Comparison of ENCODE assay signal across 1 cellular context in genomic region chr18:80033181-80034067, GRCh38.
TF ChIP-seq lines count a peak whose summit lies in the region.

No MANE protein-coding gene starts in this region.

TF ChIP-seq in GM12878, 131 proteins besides CTCF, POLR2A, EP300 and RAD21 (continued from another document and continues in another):
- peak; percentile 55; the same call in 1 of the 2 replicates for TF ChIP-seq POLR2AphosphoS5 (IDR thresholded peaks at IDR 0.05; ENCODE audit: low read length)
- TF ChIP-seq PAX5 (IDR thresholded peaks at IDR 0.05; ENCODE audit: borderline replicate concordance, low read depth, low read length) = peak; percentile 72; the same call in 1 of the 2 replicates
- no peak for TF ChIP-seq NR2C2 (IDR thresholded peaks at IDR 0.05; ENCODE audit: borderline replicate concordance, control insufficient read depth, insufficient read length, low read depth)
- TF ChIP-seq CHD1 (IDR thresholded peaks at IDR 0.05; ENCODE audit: low read depth, low read length) = no peak
- TF ChIP-seq CREB1 (IDR thresholded peaks at IDR 0.05; ENCODE audit: low read depth) = no peak
- TF ChIP-seq CUX1 (IDR thresholded peaks at IDR 0.05; ENCODE audit: insufficient replicate concordance, low read depth, low read length) = no peak
- TF ChIP-seq, protein P1, sequence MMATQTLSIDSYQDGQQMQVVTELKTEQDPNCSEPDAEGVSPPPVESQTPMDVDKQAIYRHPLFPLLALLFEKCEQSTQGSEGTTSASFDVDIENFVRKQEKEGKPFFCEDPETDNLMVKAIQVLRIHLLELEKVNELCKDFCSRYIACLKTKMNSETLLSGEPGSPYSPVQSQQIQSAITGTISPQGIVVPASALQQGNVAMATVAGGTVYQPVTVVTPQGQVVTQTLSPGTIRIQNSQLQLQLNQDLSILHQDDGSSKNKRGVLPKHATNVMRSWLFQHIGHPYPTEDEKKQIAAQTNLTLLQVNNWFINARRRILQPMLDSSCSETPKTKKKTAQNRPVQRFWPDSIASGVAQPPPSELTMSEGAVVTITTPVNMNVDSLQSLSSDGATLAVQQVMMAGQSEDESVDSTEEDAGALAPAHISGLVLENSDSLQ (IDR thresholded peaks at IDR 0.05) = peak; percentile 88
- no peak for TF ChIP-seq TAF1 (IDR thresholded peaks at IDR 0.05; ENCODE audit: borderline replicate concordance, low read depth, low read length)
- no peak for TF ChIP-seq NRF1 (conservative IDR thresholded peaks at IDR 0.05; ENCODE audit: low read depth, low read length)
- TF ChIP-seq MTA2 (IDR thresholded peaks at IDR 0.05; ENCODE audit: low read depth) = peak; percentile 34; the same call in 1 of the 2 replicates
- TF ChIP-seq SMC3 (IDR thresholded peaks at IDR 0.05; ENCODE audit: borderline replicate concordance, low read length) = no peak
- TF ChIP-seq MTA3 (IDR thresholded peaks at IDR 0.05; ENCODE audit: borderline replicate concordance, low read length) = no peak
- no peak for TF ChIP-seq RELB (IDR thresholded peaks at IDR 0.05; ENCODE audit: low read depth)
- no peak for TF ChIP-seq ZNF274 (IDR thresholded peaks at IDR 0.05; ENCODE audit: insufficient read depth, insufficient read length)
- no peak for TF ChIP-seq POU2F2 (IDR thresholded peaks at IDR 0.05; ENCODE audit: borderline replicate concordance, low read depth, low read length)
- no peak for TF ChIP-seq SREBF1 (IDR thresholded peaks at IDR 0.05; ENCODE audit: low read length)
- TF ChIP-seq ZNF217 (IDR thresholded peaks at IDR 0.05) = no peak
- no peak for TF ChIP-seq POLR2AphosphoS2 (IDR thresholded peaks at IDR 0.05; ENCODE audit: low read depth, low read length)
- TF ChIP-seq TARDBP (IDR thresholded peaks at IDR 0.05; ENCODE audit: borderline replicate concordance) = peak; percentile 52; the same call in 1 of the 2 replicates
- peak; percentile 26 for TF ChIP-seq RELA (IDR thresholded peaks at IDR 0.05; ENCODE audit: borderline replicate concordance, partially characterized antibody)
- no peak for TF ChIP-seq SREBF2 (IDR thresholded peaks at IDR 0.05; ENCODE audit: low read length)
- TF ChIP-seq TCF12 (IDR thresholded peaks at IDR 0.05; ENCODE audit: low read depth, low read length) = peak; percentile 1; the same call in 1 of the 2 replicates
- TF ChIP-seq DPF2 (IDR thresholded peaks at IDR 0.05) = peak; percentile 78; the same call in 1 of the 2 replicates
- no peak for TF ChIP-seq CHD4 (IDR thresholded peaks at IDR 0.05)
- TF ChIP-seq STAT1 (conservative IDR thresholded peaks at IDR 0.05) = no peak
- no peak for TF ChIP-seq SMAD1 (IDR thresholded peaks at IDR 0.05; ENCODE audit: low read depth, partially characterized antibody)
- no peak for TF ChIP-seq NFXL1 (IDR thresholded peaks at IDR 0.05; ENCODE audit: borderline replicate concordance)
- TF ChIP-seq FOS (IDR thresholded peaks at IDR 0.05; ENCODE audit: borderline replicate concordance, extremely low read depth, insufficient read length) = no peak
- TF ChIP-seq, protein P2, sequence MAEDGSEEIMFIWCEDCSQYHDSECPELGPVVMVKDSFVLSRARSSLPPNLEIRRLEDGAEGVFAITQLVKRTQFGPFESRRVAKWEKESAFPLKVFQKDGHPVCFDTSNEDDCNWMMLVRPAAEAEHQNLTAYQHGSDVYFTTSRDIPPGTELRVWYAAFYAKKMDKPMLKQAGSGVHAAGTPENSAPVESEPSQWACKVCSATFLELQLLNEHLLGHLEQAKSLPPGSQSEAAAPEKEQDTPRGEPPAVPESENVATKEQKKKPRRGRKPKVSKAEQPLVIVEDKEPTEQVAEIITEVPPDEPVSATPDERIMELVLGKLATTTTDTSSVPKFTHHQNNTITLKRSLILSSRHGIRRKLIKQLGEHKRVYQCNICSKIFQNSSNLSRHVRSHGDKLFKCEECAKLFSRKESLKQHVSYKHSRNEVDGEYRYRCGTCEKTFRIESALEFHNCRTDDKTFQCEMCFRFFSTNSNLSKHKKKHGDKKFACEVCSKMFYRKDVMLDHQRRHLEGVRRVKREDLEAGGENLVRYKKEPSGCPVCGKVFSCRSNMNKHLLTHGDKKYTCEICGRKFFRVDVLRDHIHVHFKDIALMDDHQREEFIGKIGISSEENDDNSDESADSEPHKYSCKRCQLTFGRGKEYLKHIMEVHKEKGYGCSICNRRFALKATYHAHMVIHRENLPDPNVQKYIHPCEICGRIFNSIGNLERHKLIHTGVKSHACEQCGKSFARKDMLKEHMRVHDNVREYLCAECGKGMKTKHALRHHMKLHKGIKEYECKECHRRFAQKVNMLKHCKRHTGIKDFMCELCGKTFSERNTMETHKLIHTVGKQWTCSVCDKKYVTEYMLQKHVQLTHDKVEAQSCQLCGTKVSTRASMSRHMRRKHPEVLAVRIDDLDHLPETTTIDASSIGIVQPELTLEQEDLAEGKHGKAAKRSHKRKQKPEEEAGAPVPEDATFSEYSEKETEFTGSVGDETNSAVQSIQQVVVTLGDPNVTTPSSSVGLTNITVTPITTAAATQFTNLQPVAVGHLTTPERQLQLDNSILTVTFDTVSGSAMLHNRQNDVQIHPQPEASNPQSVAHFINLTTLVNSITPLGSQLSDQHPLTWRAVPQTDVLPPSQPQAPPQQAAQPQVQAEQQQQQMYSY (CRISPR knock-in tag; IDR thresholded peaks at IDR 0.05) = no peak
- peak; percentile 54; the same call in 1 of the 2 replicates for TF ChIP-seq EED (IDR thresholded peaks at IDR 0.05; ENCODE audit: low read depth)
- TF ChIP-seq USF2 (IDR thresholded peaks at IDR 0.05; ENCODE audit: borderline replicate concordance, low read depth, low read length) = no peak
- TF ChIP-seq NR2C1 (IDR thresholded peaks at IDR 0.05) = no peak
- TF ChIP-seq GABPA (IDR thresholded peaks at IDR 0.05; ENCODE audit: low read depth) = no peak
- peak in 1 of 2 experiments; percentile 82; a peak in 2 of 3 replicates for TF ChIP-seq EGR1 (IDR thresholded peaks at IDR 0.05; ENCODE audit: borderline replicate concordance in 1 of 2, low read depth in 2 of 2, low read length in 2 of 2)
- peak; percentile 71; the same call in 1 of the 2 replicates for TF ChIP-seq BACH1 (IDR thresholded peaks at IDR 0.05; ENCODE audit: borderline replicate concordance)
- no peak for TF ChIP-seq HSF1 (IDR thresholded peaks at IDR 0.05; ENCODE audit: low read depth, low read length)
- TF ChIP-seq JUND (IDR thresholded peaks at IDR 0.05; ENCODE audit: low read depth, low read length) = 0 out of 2 replicates have a peak, but pooled peaks have one; percentile 19
- 0 out of 2 replicates have a peak, but pooled peaks have one; percentile 23 for TF ChIP-seq CBFB (IDR thresholded peaks at IDR 0.05; ENCODE audit: low read depth)
- no peak for TF ChIP-seq TBL1XR1 (IDR thresholded peaks at IDR 0.05; ENCODE audit: low read depth, low read length)
- TF ChIP-seq, protein P3, sequence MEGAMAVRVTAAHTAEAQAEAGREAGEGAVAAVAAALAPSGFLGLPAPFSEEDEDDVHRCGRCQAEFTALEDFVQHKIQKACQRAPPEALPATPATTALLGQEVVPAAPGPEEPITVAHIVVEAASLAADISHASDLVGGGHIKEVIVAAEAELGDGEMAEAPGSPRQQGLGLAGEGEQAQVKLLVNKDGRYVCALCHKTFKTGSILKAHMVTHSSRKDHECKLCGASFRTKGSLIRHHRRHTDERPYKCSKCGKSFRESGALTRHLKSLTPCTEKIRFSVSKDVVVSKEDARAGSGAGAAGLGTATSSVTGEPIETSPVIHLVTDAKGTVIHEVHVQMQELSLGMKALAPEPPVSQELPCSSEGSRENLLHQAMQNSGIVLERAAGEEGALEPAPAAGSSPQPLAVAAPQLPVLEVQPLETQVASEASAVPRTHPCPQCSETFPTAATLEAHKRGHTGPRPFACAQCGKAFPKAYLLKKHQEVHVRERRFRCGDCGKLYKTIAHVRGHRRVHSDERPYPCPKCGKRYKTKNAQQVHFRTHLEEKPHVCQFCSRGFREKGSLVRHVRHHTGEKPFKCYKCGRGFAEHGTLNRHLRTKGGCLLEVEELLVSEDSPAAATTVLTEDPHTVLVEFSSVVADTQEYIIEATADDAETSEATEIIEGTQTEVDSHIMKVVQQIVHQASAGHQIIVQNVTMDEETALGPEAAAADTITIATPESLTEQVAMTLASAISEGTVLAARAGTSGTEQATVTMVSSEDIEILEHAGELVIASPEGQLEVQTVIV (IDR thresholded peaks at IDR 0.05; ENCODE audit: borderline replicate concordance, partially characterized antibody) = no peak
- TF ChIP-seq, protein P4, sequence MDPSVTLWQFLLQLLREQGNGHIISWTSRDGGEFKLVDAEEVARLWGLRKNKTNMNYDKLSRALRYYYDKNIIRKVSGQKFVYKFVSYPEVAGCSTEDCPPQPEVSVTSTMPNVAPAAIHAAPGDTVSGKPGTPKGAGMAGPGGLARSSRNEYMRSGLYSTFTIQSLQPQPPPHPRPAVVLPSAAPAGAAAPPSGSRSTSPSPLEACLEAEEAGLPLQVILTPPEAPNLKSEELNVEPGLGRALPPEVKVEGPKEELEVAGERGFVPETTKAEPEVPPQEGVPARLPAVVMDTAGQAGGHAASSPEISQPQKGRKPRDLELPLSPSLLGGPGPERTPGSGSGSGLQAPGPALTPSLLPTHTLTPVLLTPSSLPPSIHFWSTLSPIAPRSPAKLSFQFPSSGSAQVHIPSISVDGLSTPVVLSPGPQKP (IDR thresholded peaks at IDR 0.05; ENCODE audit: low read depth, low read length) = no peak
- TF ChIP-seq SUPT20H (IDR thresholded peaks at IDR 0.05; ENCODE audit: borderline replicate concordance, control insufficient read depth, low read depth, low read length) = no peak
- TF ChIP-seq SP1 (IDR thresholded peaks at IDR 0.05; ENCODE audit: low read depth, low read length) = peak; percentile 84
- TF ChIP-seq ZZZ3 (IDR thresholded peaks at IDR 0.05; ENCODE audit: control insufficient read depth, insufficient read length, low read depth) = no peak
- TF ChIP-seq, protein P5, sequence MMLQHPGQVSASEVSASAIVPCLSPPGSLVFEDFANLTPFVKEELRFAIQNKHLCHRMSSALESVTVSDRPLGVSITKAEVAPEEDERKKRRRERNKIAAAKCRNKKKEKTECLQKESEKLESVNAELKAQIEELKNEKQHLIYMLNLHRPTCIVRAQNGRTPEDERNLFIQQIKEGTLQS (IDR thresholded peaks at IDR 0.05; ENCODE audit: borderline replicate concordance, extremely low read depth, low read depth, low read length) = no peak
- TF ChIP-seq, protein P6, sequence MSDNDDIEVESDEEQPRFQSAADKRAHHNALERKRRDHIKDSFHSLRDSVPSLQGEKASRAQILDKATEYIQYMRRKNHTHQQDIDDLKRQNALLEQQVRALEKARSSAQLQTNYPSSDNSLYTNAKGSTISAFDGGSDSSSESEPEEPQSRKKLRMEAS (IDR thresholded peaks at IDR 0.05; ENCODE audit: low read depth, low read length) = peak; percentile 76; the same call in 1 of the 2 replicates
